20 cellular contexts compared by ENCODE assay signal in the genomic region with DNA sequence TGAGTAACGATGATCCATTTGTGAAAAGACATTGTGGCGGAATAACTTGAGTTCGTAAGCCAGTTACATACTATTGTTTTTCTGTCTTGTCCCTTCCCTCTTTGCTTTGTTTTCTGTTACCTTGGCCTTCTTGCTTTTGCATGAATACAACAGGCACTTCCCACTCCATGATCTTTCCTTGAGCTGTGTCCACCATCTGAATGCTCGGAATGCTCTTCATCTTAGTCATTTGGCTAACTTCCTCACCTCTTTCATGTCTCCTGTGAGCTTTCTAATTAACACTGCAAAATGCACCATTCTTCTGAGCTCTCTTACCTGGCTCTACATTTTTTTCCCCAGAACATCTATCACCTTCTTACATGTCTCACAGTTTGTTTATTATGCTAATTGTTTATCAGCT.
"Had no signal": no experiment of that assay in that cellular context is flagged by ENCODE, and none has a peak within 500 bp of the region (broad histone marks: within the 10 kb centered on the region; RNA-seq: fewer than 3 reads in every experiment).

No MANE protein-coding gene starts in this region.

- H3K27me3 ChIP-seq: colonic mucosa had no signal

- H3K9me3 ChIP-seq: colonic mucosa had no signal

- H3K4me3 Mint-ChIP-seq: activated CD8-positive, alpha-beta T cell treated with anti-CD3 and anti-CD28 coated beads, Interleukin-2, amount 10 ng/mL, durations not matched to agents 7 days and 5 days; activated naive CD8-positive, alpha-beta T cell treated with anti-CD3 and anti-CD28 coated beads, Interleukin-2, amount 50 U/mL, for 24 hours; T-cell had no signal

- H3K9me3 Mint-ChIP-seq: activated naive CD4-positive, alpha-beta T cell treated with anti-CD3 and anti-CD28 coated beads, Interleukin-2, amount 50 U/mL, for 72 hours; activated naive CD8-positive, alpha-beta T cell treated with anti-CD3 and anti-CD28 coated beads, Interleukin-2, amount 50 U/mL, for 24 hours; T-cell had no signal

- H3K4me3 ChIP-seq: colonic mucosa had no signal

- DNase-seq: activated CD4-positive, alpha-beta T cell treated with anti-CD3 and anti-CD28 coated beads for 4 hours; activated CD8-positive, alpha-beta memory T cell treated with anti-CD3 and anti-CD28 coated beads, Interleukin-2, amount 50 U/mL, for 48 hours; activated CD8-positive, alpha-beta T cell treated with anti-CD3 and anti-CD28 coated beads, Interleukin-2, amount 10 ng/mL, durations not matched to agents 7 days and 5 days; activated naive CD8-positive, alpha-beta T cell treated with anti-CD3 and anti-CD28 coated beads, Interleukin-2, amount 50 U/mL, for 24 hours; activated T-cell treated with anti-CD3 and anti-CD28 coated beads, Interleukin-2, amount 50 U/mL, for 1 hour; amniotic stem cell; caudate nucleus; colonic mucosa; Kasumi-1; NCI-H1048; NCI-H1930; NCI-H2171; NCI-H226; NCI-H526; NCI-H774; SIG-M5; T-cell; WERI-Rb-1 had no signal

- ATAC-seq: activated CD4-positive, CD25-positive, alpha-beta regulatory T cell treated with anti-CD3 and anti-CD28 coated beads, Interleukin-2, amount 50 U/mL, for 24 hours; activated CD8-positive, alpha-beta T cell treated with anti-CD3 and anti-CD28 coated beads, Interleukin-2, amount 10 ng/mL, durations not matched to agents 7 days and 5 days; activated naive CD4-positive, alpha-beta T cell treated with anti-CD3 and anti-CD28 coated beads, Interleukin-2, amount 50 U/mL, for 72 hours; activated naive CD8-positive, alpha-beta T cell treated with anti-CD3 and anti-CD28 coated beads, Interleukin-2, amount 50 U/mL, for 24 hours; T-cell had no signal

- H3K4me1 ChIP-seq: colonic mucosa had no signal

- H3K27ac ChIP-seq: colonic mucosa, WERI-Rb-1 had no signal

- H3K4me1 Mint-ChIP-seq: activated naive CD8-positive, alpha-beta T cell treated with anti-CD3 and anti-CD28 coated beads, Interleukin-2, amount 50 U/mL, for 24 hours; T-cell had no signal

- H3K27ac Mint-ChIP-seq: activated CD8-positive, alpha-beta T cell treated with anti-CD3 and anti-CD28 coated beads, Interleukin-2, amount 10 ng/mL, durations not matched to agents 7 days and 5 days; activated naive CD4-positive, alpha-beta T cell treated with anti-CD3 and anti-CD28 coated beads, Interleukin-2, amount 50 U/mL, for 72 hours; activated naive CD8-positive, alpha-beta T cell treated with anti-CD3 and anti-CD28 coated beads, Interleukin-2, amount 50 U/mL, for 24 hours; T-cell had no signal

- H3K27me3 Mint-ChIP-seq: activated naive CD8-positive, alpha-beta T cell treated with anti-CD3 and anti-CD28 coated beads, Interleukin-2, amount 50 U/mL, for 24 hours; T-cell had no signal

- H3K36me3 ChIP-seq: colonic mucosa had no signal
